1 cellular context compared by ENCODE assay signal in the genomic region with DNA sequence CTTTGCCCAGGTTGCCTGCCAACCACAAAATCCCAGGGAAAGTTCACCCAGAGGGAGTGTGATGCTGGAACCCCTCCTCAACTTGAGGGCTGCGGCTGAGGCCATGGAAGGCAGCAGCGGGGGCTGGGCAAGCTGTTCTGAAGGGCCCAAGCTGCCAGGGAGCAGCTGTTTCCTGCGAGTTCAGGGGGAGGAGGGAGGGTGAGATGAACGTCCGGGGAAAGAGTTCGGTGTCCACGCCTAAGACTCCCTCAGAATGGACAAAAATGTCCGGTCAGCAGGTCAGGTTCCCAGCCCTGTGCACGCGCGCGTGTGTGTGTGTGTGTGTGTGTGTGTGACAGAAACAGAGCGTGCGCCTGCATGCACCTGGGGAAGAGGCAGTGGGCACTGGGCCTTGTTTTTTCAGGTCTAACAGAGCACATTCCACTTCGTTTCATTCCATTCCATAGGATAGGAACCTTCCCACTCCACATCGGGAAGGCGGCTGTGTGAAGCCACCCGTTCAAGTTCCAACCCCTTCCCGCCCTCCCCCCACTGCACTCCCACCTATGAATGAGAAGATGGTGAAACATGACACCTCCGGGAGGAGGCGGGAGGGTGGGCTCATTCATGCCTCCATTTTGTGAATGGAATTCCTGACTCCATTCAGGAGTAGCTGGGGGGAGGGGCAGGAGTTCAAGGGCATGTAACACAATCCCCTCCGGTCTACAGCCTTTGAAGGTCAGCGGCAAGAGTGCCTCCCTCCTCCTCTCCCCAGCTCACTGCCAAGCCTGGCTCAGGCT.
TF ChIP-seq lines count a peak whose summit lies in the region.

No MANE protein-coding gene starts in this region.

TF ChIP-seq in HepG2, 621 proteins besides CTCF, POLR2A, EP300 and RAD21 (continued from another document and continues in another):
- TF ChIP-seq ZNF276 (CRISPR knock-in tag; IDR thresholded peaks at IDR 0.05; ENCODE audit: low read depth) (peak; percentile 43), ZNF703 (CRISPR knock-in tag; IDR thresholded peaks at IDR 0.05; ENCODE audit: borderline replicate concordance) (0 out of 2 replicates have a peak, but pooled peaks have one; percentile 26), HNF4G (IDR thresholded peaks at IDR 0.05; ENCODE audit: borderline replicate concordance, low read depth, low read length) (peak; percentile 63; the same call in 1 of the 2 replicates), HNF4G (CRISPR knock-in tag; IDR thresholded peaks at IDR 0.05; ENCODE audit: borderline replicate concordance, low read depth) (peak; percentile 78; the same call in 1 of the 2 replicates), THAP8 (CRISPR knock-in tag; IDR thresholded peaks at IDR 0.05; ENCODE audit: borderline replicate concordance) (no peak), SUZ12 (IDR thresholded peaks at IDR 0.05; ENCODE audit: low read depth, low read length) (no peak), ZNF136 (CRISPR knock-in tag; IDR thresholded peaks at IDR 0.05; ENCODE audit: low read depth) (no peak; the same call in 1 of the 2 replicates), CC2D1A (CRISPR knock-in tag; IDR thresholded peaks at IDR 0.05) (no peak), ZBTB38 (CRISPR knock-in tag; IDR thresholded peaks at IDR 0.05) (peak; percentile 94), TAF1 (CRISPR knock-in tag; IDR thresholded peaks at IDR 0.05) (peak; percentile 82; the same call in 1 of the 2 replicates), ZNF761 (CRISPR knock-in tag; conservative IDR thresholded peaks at IDR 0.05) (peak; percentile 92), ARNTL (CRISPR knock-in tag; IDR thresholded peaks at IDR 0.05) (peak; percentile 93), SNAI1 (CRISPR knock-in tag; IDR thresholded peaks at IDR 0.05; ENCODE audit: borderline replicate concordance) (no peak), ZNF550 (CRISPR knock-in tag; IDR thresholded peaks at IDR 0.05; ENCODE audit: borderline replicate concordance) (0 out of 2 replicates have a peak, but pooled peaks have one; percentile 64), HNRNPL (IDR thresholded peaks at IDR 0.05; ENCODE audit: low read depth, low read length) (peak; percentile 87), SIX1 (CRISPR knock-in tag; IDR thresholded peaks at IDR 0.05; ENCODE audit: borderline replicate concordance) (peak; percentile 100), ZNF563 (CRISPR knock-in tag; IDR thresholded peaks at IDR 0.05) (peak; percentile 14; the same call in 1 of the 2 replicates), ZNF468 (CRISPR knock-in tag; IDR thresholded peaks at IDR 0.05) (0 out of 2 replicates have a peak, but pooled peaks have one; percentile 86), ZNF333 (CRISPR knock-in tag; IDR thresholded peaks at IDR 0.05; ENCODE audit: borderline replicate concordance) (no peak; the same call in 1 of the 2 replicates), ZNF781 (CRISPR knock-in tag; IDR thresholded peaks at IDR 0.05; ENCODE audit: borderline replicate concordance, not compliant biosample characterization) (no peak), KLF11 (CRISPR knock-in tag; IDR thresholded peaks at IDR 0.05) (peak; percentile 6), RCOR2 (CRISPR knock-in tag; IDR thresholded peaks at IDR 0.05) (peak; percentile 92), ARNT2 (CRISPR knock-in tag; IDR thresholded peaks at IDR 0.05; ENCODE audit: low read depth) (peak; percentile 63; the same call in 1 of the 2 replicates), SMARCC2 (IDR thresholded peaks at IDR 0.05) (no peak), NFKBIZ (CRISPR knock-in tag; IDR thresholded peaks at IDR 0.05) (peak; percentile 89; the same call in 1 of the 2 replicates), ZMYM2 (CRISPR knock-in tag; IDR thresholded peaks at IDR 0.05) (peak; percentile 88), ZNF317 (CRISPR knock-in tag; IDR thresholded peaks at IDR 0.05) (peak; percentile 86), MLX (CRISPR knock-in tag; IDR thresholded peaks at IDR 0.05) (peak; percentile 93)
- TF ChIP-seq, protein P1, sequence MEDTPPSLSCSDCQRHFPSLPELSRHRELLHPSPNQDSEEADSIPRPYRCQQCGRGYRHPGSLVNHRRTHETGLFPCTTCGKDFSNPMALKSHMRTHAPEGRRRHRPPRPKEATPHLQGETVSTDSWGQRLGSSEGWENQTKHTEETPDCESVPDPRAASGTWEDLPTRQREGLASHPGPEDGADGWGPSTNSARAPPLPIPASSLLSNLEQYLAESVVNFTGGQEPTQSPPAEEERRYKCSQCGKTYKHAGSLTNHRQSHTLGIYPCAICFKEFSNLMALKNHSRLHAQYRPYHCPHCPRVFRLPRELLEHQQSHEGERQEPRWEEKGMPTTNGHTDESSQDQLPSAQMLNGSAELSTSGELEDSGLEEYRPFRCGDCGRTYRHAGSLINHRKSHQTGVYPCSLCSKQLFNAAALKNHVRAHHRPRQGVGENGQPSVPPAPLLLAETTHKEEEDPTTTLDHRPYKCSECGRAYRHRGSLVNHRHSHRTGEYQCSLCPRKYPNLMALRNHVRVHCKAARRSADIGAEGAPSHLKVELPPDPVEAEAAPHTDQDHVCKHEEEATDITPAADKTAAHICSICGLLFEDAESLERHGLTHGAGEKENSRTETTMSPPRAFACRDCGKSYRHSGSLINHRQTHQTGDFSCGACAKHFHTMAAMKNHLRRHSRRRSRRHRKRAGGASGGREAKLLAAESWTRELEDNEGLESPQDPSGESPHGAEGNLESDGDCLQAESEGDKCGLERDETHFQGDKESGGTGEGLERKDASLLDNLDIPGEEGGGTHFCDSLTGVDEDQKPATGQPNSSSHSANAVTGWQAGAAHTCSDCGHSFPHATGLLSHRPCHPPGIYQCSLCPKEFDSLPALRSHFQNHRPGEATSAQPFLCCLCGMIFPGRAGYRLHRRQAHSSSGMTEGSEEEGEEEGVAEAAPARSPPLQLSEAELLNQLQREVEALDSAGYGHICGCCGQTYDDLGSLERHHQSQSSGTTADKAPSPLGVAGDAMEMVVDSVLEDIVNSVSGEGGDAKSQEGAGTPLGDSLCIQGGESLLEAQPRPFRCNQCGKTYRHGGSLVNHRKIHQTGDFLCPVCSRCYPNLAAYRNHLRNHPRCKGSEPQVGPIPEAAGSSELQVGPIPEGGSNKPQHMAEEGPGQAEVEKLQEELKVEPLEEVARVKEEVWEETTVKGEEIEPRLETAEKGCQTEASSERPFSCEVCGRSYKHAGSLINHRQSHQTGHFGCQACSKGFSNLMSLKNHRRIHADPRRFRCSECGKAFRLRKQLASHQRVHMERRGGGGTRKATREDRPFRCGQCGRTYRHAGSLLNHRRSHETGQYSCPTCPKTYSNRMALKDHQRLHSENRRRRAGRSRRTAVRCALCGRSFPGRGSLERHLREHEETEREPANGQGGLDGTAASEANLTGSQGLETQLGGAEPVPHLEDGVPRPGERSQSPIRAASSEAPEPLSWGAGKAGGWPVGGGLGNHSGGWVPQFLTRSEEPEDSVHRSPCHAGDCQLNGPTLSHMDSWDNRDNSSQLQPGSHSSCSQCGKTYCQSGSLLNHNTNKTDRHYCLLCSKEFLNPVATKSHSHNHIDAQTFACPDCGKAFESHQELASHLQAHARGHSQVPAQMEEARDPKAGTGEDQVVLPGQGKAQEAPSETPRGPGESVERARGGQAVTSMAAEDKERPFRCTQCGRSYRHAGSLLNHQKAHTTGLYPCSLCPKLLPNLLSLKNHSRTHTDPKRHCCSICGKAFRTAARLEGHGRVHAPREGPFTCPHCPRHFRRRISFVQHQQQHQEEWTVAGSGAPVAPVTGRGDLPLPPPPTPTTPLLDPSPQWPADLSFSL (CRISPR knock-in tag; IDR thresholded peaks at IDR 0.05), result peak; percentile 83; the same call in 1 of the 2 replicates
- TF ChIP-seq, protein P2, sequence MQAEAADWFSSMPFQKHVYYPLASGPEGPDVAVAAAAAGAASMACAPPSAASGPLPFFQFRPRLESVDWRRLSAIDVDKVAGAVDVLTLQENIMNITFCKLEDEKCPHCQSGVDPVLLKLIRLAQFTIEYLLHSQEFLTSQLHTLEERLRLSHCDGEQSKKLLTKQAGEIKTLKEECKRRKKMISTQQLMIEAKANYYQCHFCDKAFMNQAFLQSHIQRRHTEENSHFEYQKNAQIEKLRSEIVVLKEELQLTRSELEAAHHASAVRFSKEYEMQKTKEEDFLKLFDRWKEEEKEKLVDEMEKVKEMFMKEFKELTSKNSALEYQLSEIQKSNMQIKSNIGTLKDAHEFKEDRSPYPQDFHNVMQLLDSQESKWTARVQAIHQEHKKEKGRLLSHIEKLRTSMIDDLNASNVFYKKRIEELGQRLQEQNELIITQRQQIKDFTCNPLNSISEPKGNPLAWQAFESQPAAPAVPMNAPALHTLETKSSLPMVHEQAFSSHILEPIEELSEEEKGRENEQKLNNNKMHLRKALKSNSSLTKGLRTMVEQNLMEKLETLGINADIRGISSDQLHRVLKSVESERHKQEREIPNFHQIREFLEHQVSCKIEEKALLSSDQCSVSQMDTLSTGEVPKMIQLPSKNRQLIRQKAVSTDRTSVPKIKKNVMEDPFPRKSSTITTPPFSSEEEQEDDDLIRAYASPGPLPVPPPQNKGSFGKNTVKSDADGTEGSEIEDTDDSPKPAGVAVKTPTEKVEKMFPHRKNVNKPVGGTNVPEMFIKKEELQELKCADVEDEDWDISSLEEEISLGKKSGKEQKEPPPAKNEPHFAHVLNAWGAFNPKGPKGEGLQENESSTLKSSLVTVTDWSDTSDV (CRISPR knock-in tag; IDR thresholded peaks at IDR 0.05), result peak; percentile 46; the same call in 1 of the 2 replicates
- TF ChIP-seq, protein P3, sequence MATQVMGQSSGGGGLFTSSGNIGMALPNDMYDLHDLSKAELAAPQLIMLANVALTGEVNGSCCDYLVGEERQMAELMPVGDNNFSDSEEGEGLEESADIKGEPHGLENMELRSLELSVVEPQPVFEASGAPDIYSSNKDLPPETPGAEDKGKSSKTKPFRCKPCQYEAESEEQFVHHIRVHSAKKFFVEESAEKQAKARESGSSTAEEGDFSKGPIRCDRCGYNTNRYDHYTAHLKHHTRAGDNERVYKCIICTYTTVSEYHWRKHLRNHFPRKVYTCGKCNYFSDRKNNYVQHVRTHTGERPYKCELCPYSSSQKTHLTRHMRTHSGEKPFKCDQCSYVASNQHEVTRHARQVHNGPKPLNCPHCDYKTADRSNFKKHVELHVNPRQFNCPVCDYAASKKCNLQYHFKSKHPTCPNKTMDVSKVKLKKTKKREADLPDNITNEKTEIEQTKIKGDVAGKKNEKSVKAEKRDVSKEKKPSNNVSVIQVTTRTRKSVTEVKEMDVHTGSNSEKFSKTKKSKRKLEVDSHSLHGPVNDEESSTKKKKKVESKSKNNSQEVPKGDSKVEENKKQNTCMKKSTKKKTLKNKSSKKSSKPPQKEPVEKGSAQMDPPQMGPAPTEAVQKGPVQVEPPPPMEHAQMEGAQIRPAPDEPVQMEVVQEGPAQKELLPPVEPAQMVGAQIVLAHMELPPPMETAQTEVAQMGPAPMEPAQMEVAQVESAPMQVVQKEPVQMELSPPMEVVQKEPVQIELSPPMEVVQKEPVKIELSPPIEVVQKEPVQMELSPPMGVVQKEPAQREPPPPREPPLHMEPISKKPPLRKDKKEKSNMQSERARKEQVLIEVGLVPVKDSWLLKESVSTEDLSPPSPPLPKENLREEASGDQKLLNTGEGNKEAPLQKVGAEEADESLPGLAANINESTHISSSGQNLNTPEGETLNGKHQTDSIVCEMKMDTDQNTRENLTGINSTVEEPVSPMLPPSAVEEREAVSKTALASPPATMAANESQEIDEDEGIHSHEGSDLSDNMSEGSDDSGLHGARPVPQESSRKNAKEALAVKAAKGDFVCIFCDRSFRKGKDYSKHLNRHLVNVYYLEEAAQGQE (IDR thresholded peaks at IDR 0.05; ENCODE audit: borderline replicate concordance in 1 of 2, low read depth in 1 of 2, low read length in 2 of 2), result peak in 1 of 2 experiments; percentile 71; a peak in 1 of 4 replicates
- TF ChIP-seq, protein P4, sequence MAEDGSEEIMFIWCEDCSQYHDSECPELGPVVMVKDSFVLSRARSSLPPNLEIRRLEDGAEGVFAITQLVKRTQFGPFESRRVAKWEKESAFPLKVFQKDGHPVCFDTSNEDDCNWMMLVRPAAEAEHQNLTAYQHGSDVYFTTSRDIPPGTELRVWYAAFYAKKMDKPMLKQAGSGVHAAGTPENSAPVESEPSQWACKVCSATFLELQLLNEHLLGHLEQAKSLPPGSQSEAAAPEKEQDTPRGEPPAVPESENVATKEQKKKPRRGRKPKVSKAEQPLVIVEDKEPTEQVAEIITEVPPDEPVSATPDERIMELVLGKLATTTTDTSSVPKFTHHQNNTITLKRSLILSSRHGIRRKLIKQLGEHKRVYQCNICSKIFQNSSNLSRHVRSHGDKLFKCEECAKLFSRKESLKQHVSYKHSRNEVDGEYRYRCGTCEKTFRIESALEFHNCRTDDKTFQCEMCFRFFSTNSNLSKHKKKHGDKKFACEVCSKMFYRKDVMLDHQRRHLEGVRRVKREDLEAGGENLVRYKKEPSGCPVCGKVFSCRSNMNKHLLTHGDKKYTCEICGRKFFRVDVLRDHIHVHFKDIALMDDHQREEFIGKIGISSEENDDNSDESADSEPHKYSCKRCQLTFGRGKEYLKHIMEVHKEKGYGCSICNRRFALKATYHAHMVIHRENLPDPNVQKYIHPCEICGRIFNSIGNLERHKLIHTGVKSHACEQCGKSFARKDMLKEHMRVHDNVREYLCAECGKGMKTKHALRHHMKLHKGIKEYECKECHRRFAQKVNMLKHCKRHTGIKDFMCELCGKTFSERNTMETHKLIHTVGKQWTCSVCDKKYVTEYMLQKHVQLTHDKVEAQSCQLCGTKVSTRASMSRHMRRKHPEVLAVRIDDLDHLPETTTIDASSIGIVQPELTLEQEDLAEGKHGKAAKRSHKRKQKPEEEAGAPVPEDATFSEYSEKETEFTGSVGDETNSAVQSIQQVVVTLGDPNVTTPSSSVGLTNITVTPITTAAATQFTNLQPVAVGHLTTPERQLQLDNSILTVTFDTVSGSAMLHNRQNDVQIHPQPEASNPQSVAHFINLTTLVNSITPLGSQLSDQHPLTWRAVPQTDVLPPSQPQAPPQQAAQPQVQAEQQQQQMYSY (CRISPR knock-in tag; IDR thresholded peaks at IDR 0.05), result peak; percentile 93
- TF ChIP-seq, protein P5, sequence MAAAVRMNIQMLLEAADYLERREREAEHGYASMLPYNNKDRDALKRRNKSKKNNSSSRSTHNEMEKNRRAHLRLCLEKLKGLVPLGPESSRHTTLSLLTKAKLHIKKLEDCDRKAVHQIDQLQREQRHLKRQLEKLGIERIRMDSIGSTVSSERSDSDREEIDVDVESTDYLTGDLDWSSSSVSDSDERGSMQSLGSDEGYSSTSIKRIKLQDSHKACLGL (CRISPR knock-in tag; IDR thresholded peaks at IDR 0.05), result no peak; the same call in 1 of the 2 replicates
